In genomic region chr2:102181919-102182635, GRCh38 we compare ENCODE assay signal across 18 cellular contexts. TPM values are rescaled to one million over a fixed set of nuclear protein-coding genes. Genes with fewer than 3 reads are reported as not detected.
DNase-seq lines count a peak whose midpoint lies in the region; TF ChIP-seq lines count a peak whose summit lies in the region.
"Had no signal": no experiment of that assay in that cellular context is flagged by ENCODE, and none has a peak within 500 bp of the region (broad histone marks: within the 10 kb centered on the region; RNA-seq: fewer than 3 reads in every experiment).

No MANE protein-coding gene starts in this region.

- intact Hi-C loops in esophagus squamous epithelium (cut with DNase I) = no loop called here
- intact Hi-C loops in stomach (cut with DNase I; ENCODE audit: low total_unique reads) = loop anchor here (10.0 kb wide), 1 partner anchor 53 kb away; no protein-coding TSS in a partner anchor

- TF ChIP-seq RAD21 in liver (IDR thresholded peaks at IDR 0.05) = peak in 1 of 2 donors; percentile 5

- H3K36me3 ChIP-seq in esophagus squamous epithelium (peaks cover 0 to 13% (median 0%) of the 10 kb centered on the region in 3 donors), liver (ENCODE audit: control insufficient read depth in 4 of 4, insufficient read depth in 3 of 4, low read depth in 1 of 4, low read length in 3 of 4) (peaks cover 0 to 12% (median 10%) of the 10 kb centered on the region in 4 donors), stomach (peaks cover 2 to 26% (median 18%) of the 10 kb centered on the region in 4 donors)

- no peak overlapping the region for H3K9ac ChIP-seq in liver (ENCODE audit: low read depth in 1 of 2, low read length in 2 of 2)
- H3K9ac ChIP-seq: parathyroid adenoma had no signal

- peak; percentile 0 to 27 for DNase-seq in NCI-H524 (lab: John Stamatoyannopoulos, UW)
- DNase-seq in NCI-H524 treated with DMSO at 0.1 percent for 48 hours (lab: John Stamatoyannopoulos, UW) = no peak
- no peak for DNase-seq in esophagus squamous epithelium (lab: John Stamatoyannopoulos, UW)
- no peak for DNase-seq in stomach
- DNase-seq in caudate nucleus (lab: John Stamatoyannopoulos, UW) = no peak
- DNase-seq in NCI-H345 treated with DMSO at 0.1 percent for 48 hours (lab: John Stamatoyannopoulos, UW; ENCODE audit: unreplicated experiment) = no peak
- no peak for DNase-seq in NCI-H1417 treated with DMSO at 0.1 percent for 48 hours (lab: John Stamatoyannopoulos, UW)
- DNase-seq: 8988T; activated naive CD8-positive, alpha-beta T cell treated with anti-CD3 and anti-CD28 coated beads for 36 hours; C1 segment of cervical spinal cord; erythroblast; GF-D8; NCI-H1436 treated with DMSO at 0.1 percent for 48 hours; PC-3; stimulated activated CD8-positive, alpha-beta memory T cell treated with anti-CD3 and anti-CD28 coated beads, Interleukin-4, amount 100 ng/mL, for 48 hours; substantia nigra had no signal

- 69 to 70% methylated on average over 7 of the region's 7 CpGs for WGBS in esophagus squamous epithelium, 2 donors
- 76% methylated on average over 7 of the region's 7 CpGs for WGBS in liver
- 66 to 78% (median 69%) methylated on average over 7 of the region's 7 CpGs for WGBS in stomach, 5 donors

- TF ChIP-seq POLR2A in esophagus squamous epithelium (IDR thresholded peaks at IDR 0.05) (no peak), stomach (IDR thresholded peaks at IDR 0.05) (no peak)

- H3K9me3 ChIP-seq in esophagus squamous epithelium (no peaks in the 10 kb centered on the region), liver (ENCODE audit: control insufficient read depth in 4 of 4, low read length in 3 of 4) (no peaks in the 10 kb centered on the region), stomach (no peaks in the 10 kb centered on the region)

- TF ChIP-seq CTCF in esophagus squamous epithelium (IDR thresholded peaks at IDR 0.05) = no peak
- no peak for TF ChIP-seq CTCF in liver (IDR thresholded peaks at IDR 0.05; ENCODE audit: low read depth, low read length, missing input control)
- TF ChIP-seq CTCF in stomach (IDR thresholded peaks at IDR 0.05) = no peak

- H3K27ac ChIP-seq in esophagus squamous epithelium (peak overlapping the region; percentile 41 to 64 (median 57)), liver (ENCODE audit: low read depth in 1 of 2, low read length in 2 of 2) (no peak overlapping the region), stomach (peak overlapping the region in 3 of 5 donors; percentile 13 to 53 (median 30)), caudate nucleus (ENCODE audit: low read depth, low read length) (no peak overlapping the region)
- H3K27ac ChIP-seq: parathyroid adenoma had no signal

- TF ChIP-seq EP300 in stomach (IDR thresholded peaks at IDR 0.05) = no peak

- H3K4me3 ChIP-seq in esophagus squamous epithelium (no peak overlapping the region), liver (ENCODE audit: low read depth in 1 of 3, low read length in 3 of 3) (no peak overlapping the region), stomach (no peak overlapping the region)

- H3K27me3 ChIP-seq in esophagus squamous epithelium = no peaks in the 10 kb centered on the region
- H3K27me3 ChIP-seq in liver (ENCODE audit: control insufficient read depth in 4 of 4, insufficient read depth in 4 of 4, low read length in 3 of 4) = no peaks in the 10 kb centered on the region
- H3K27me3 ChIP-seq in stomach = no peaks in the 10 kb centered on the region

- H3K4me1 ChIP-seq in esophagus squamous epithelium (peaks cover 0 to 32% (median 3%) of the 10 kb centered on the region in 3 donors), liver (ENCODE audit: control insufficient read depth in 4 of 4, insufficient read depth in 4 of 4, low read length in 3 of 4) (peaks cover 0 to 6% (median under 1%) of the 10 kb centered on the region in 4 donors), stomach (peaks cover 3 to 16% (median 4%) of the 10 kb centered on the region in 4 donors)

TF ChIP-seq in liver, 16 proteins besides CTCF, POLR2A, EP300 and RAD21:
- no peak for TF ChIP-seq RXRA (IDR thresholded peaks at IDR 0.05)
- TF ChIP-seq GABPA (IDR thresholded peaks at IDR 0.05 in 1 of 2, conservative IDR thresholded peaks at IDR 0.05 in 1 of 2) = peak; percentile 41 to 56

RNA-seq across cellular contexts. Expression of gene IL1RL2, which starts 4.7 kb away (rescaled TPM):
- total RNA-seq in esophagus squamous epithelium (1 to 10 TPM; 2.5 to 6.7 (median 4.6) TPM), liver (1 to 10 TPM in 1 of 2 donors, under 1 TPM in 1; 0.98 to 1.3 TPM), stomach (1 to 10 TPM in 3 of 5 donors, not detected in 2; 2.2 to 4.3 (median 2.9) TPM)
- polyA plus RNA-seq in liver (1 to 10 TPM; 1.3 to 2.0 TPM), stomach (1 to 10 TPM in 2 of 3 donors, under 1 TPM in 1; 0.61 to 2.6 (median 1.2) TPM)

RNA-seq across cellular contexts. Expression of gene IL1R1, which starts 39.5 kb away (rescaled TPM):
- total RNA-seq in esophagus squamous epithelium (10 to 100 TPM in 3 of 4 donors, 1 to 10 TPM in 1; 9.7 to 65.8 (median 24.6) TPM), liver (10 to 100 TPM; 20.7 to 49.3 TPM), stomach (10 to 100 TPM; 17.5 to 67.7 (median 49.1) TPM)
- polyA plus RNA-seq in liver (10 to 100 TPM; 14.0 to 38.2 TPM), stomach (100 to 1,000 TPM in 1 of 3 donors, 10 to 100 TPM in 2; 26.5 to 109 (median 75.3) TPM)

Comparison
In these comparisons a context has a peak if more than half of its experiments do, and no peak if none do; other contexts are left out.
1. DNase-seq: peak in NCI-H524 (2 of 2); none in NCI-H524 treated with DMSO at 0.1 percent for 48 hours (single experiment), esophagus squamous epithelium (single experiment), stomach (single experiment), caudate nucleus (0 of 61), NCI-H345 treated with DMSO at 0.1 percent for 48 hours (single experiment) and NCI-H1417 treated with DMSO at 0.1 percent for 48 hours (single experiment).
2. H3K27ac ChIP-seq: peak in esophagus squamous epithelium (4 of 4) and stomach (3 of 5); none in liver (0 of 2) and caudate nucleus (single experiment).